Comparison of ENCODE assay signal across 21 cellular contexts in genomic region chr3:197397812-197398211, GRCh38.
"Had no signal": no experiment of that assay in that cellular context is flagged by ENCODE, and none has a peak within 500 bp of the region (broad histone marks: within the 10 kb centered on the region; RNA-seq: fewer than 3 reads in every experiment).

No MANE protein-coding gene starts in this region.

- H3K36me3 ChIP-seq: gastroesophageal sphincter, SJSA1, upper lobe of left lung had no signal

- ATAC-seq: gastroesophageal sphincter; left ventricle myocardium superior; natural killer cell treated with Interleukin-12 subunit alpha and Interleukin-12 subunit beta and Interleukin-15 and Interleukin-18, amount 100 ng/mL, for 72 hours; right cardiac atrium had no signal

- H3K27me3 Mint-ChIP-seq: activated CD4-positive, alpha-beta T cell treated with anti-CD3 and anti-CD28 coated beads, Interleukin-2, amount 10 ng/mL, durations not matched to agents 7 days and 5 days; progenitor cell of endocrine pancreas had no signal

- H3K27me3 ChIP-seq: gastroesophageal sphincter, hepatocyte, SJSA1, upper lobe of left lung had no signal

- DNase-seq: activated CD4-positive, alpha-beta T cell treated with anti-CD3 and anti-CD28 coated beads, Interleukin-2, amount 10 ng/mL, durations not matched to agents 7 days and 5 days; activated CD4-positive, CD25-positive, alpha-beta regulatory T cell; amygdala; effector CD8-positive, alpha-beta T cell; left ventricle myocardium superior; mesendoderm; occipital lobe; right cardiac atrium; stimulated activated CD4-positive, alpha-beta T cell treated with anti-CD3 and anti-CD28 coated beads, Interleukin-4, amount 100 ng/mL, for 1 hour; stimulated activated naive CD4-positive, alpha-beta T cell treated with Interleukin-2 at 50 U/mL for 16 hours; upper lobe of left lung had no signal

- H3K4me2 ChIP-seq: hepatocyte had no signal

- H3K36me3 Mint-ChIP-seq: brain; natural killer cell treated with Interleukin-12 subunit alpha and Interleukin-12 subunit beta and Interleukin-15 and Interleukin-18, amount 100 ng/mL, for 72 hours had no signal

- H3K9me3 Mint-ChIP-seq: activated CD4-positive, alpha-beta T cell treated with anti-CD3 and anti-CD28 coated beads, Interleukin-2, amount 10 ng/mL, durations not matched to agents 7 days and 5 days; activated naive CD4-positive, alpha-beta T cell treated with anti-CD3 and anti-CD28 coated beads, Interleukin-2, amount 50 U/mL, for 24 hours; brain; central memory CD8-positive, alpha-beta T cell; natural killer cell treated with Interleukin-12 subunit alpha and Interleukin-12 subunit beta and Interleukin-15 and Interleukin-18, amount 100 ng/mL, for 72 hours; T-helper 2 cell treated with Interferon-gamma antibody and Interleukin-4, amounts not matched to agents 5 μg/mL and 100 μg/mL, for 36 hours had no signal

- H3K4me3 ChIP-seq: gastroesophageal sphincter, hepatocyte, SJSA1, skin epidermis, upper lobe of left lung had no signal

- H3K27ac Mint-ChIP-seq: activated CD4-positive, alpha-beta T cell treated with anti-CD3 and anti-CD28 coated beads, Interleukin-2, amount 10 ng/mL, durations not matched to agents 7 days and 5 days; activated naive CD4-positive, alpha-beta T cell treated with anti-CD3 and anti-CD28 coated beads, Interleukin-2, amount 50 U/mL, for 24 hours; natural killer cell treated with Interleukin-12 subunit alpha and Interleukin-12 subunit beta and Interleukin-15 and Interleukin-18, amount 100 ng/mL, for 72 hours; progenitor cell of endocrine pancreas; T-helper 2 cell treated with Interferon-gamma antibody and Interleukin-4, amounts not matched to agents 5 μg/mL and 100 μg/mL, for 36 hours had no signal

- H3K4me1 ChIP-seq: upper lobe of left lung had no signal

- H2AFZ ChIP-seq: hepatocyte had no signal

- H3K9me3 ChIP-seq: gastroesophageal sphincter, SJSA1, upper lobe of left lung had no signal

- H3K4me3 Mint-ChIP-seq: activated CD4-positive, alpha-beta T cell treated with anti-CD3 and anti-CD28 coated beads, Interleukin-2, amount 10 ng/mL, durations not matched to agents 7 days and 5 days; activated naive CD4-positive, alpha-beta T cell treated with anti-CD3 and anti-CD28 coated beads, Interleukin-2, amount 50 U/mL, for 24 hours; brain; central memory CD8-positive, alpha-beta T cell; natural killer cell treated with Interleukin-12 subunit alpha and Interleukin-12 subunit beta and Interleukin-15 and Interleukin-18, amount 100 ng/mL, for 72 hours; T-helper 2 cell treated with Interferon-gamma antibody and Interleukin-4, amounts not matched to agents 5 μg/mL and 100 μg/mL, for 36 hours had no signal

- H3K27ac ChIP-seq: gastroesophageal sphincter, hepatocyte, SJSA1, upper lobe of left lung had no signal
